Comparison of ENCODE assay signal across 19 cellular contexts in genomic region chr12:121166356-121166755, GRCh38. TPM values are rescaled to one million over a fixed set of nuclear protein-coding genes. Genes with fewer than 3 reads are reported as not detected.
DNase-seq lines count a peak whose midpoint lies in the region; ATAC-seq, FAIRE-seq and TF ChIP-seq lines count a peak whose summit lies in the region.
"Had no signal": no experiment of that assay in that cellular context is flagged by ENCODE, and none has a peak within 500 bp of the region (broad histone marks: within the 10 kb centered on the region; RNA-seq: fewer than 3 reads in every experiment).

No MANE protein-coding gene starts in this region.

- no peak overlapping the region for H2BK120ac ChIP-seq in H1 (replicated peaks; ENCODE audit: low read depth, low read length)
- no peak overlapping the region for H2BK120ac ChIP-seq in trophoblast cell (ENCODE audit: insufficient read depth, low read length, poor library complexity)

- H3K4me2 ChIP-seq in H1 (ENCODE audit: insufficient read depth in 1 of 2, low read depth in 2 of 2, low read length in 2 of 2) = no peak overlapping the region
- H3K4me2 ChIP-seq in trophoblast cell (ENCODE audit: low read length) = no peak overlapping the region

- H3K27ac ChIP-seq in WERI-Rb-1 = no peak overlapping the region
- no peak overlapping the region for H3K27ac ChIP-seq in H1 (ENCODE audit: low read depth, low read length)
- peak overlapping the region; percentile 47 for H3K27ac ChIP-seq in trophoblast cell (ENCODE audit: low read depth, low read length)
- H3K27ac ChIP-seq: BLaER1 treated with 17β-estradiol and CSF1 and Interleukin-3, amounts not matched to agents 10 nM and 100 nM; GM23248 had no signal

- no peak overlapping the region for H2BK15ac ChIP-seq in H1 (ENCODE audit: low read length)

- no peak overlapping the region for H3K4me3 ChIP-seq in WERI-Rb-1 (ENCODE audit: low read depth, low read length)
- H3K4me3 ChIP-seq in H1 (ENCODE audit: extremely low read depth in 1 of 4, insufficient read depth in 2 of 4, low read depth in 3 of 4, low read length in 4 of 4) = no peak overlapping the region
- no peak overlapping the region for H3K4me3 ChIP-seq in trophoblast cell (ENCODE audit: low read depth, low read length)
- H3K4me3 ChIP-seq: BLaER1 treated with 17β-estradiol and CSF1 and Interleukin-3, amounts not matched to agents 10 nM and 100 nM; GM23248 had no signal

- no peak for TF ChIP-seq RAD21 in H1 (IDR thresholded peaks at IDR 0.05 in 1 of 2, conservative IDR thresholded peaks at IDR 0.05 in 1 of 2; ENCODE audit: low read depth in 2 of 2, low read length in 2 of 2)

- H3K36me3 ChIP-seq in WERI-Rb-1 (no peaks in the 10 kb centered on the region), H1 (ENCODE audit: control insufficient read depth in 2 of 4, insufficient read depth in 4 of 4, low read length in 3 of 4) (no peaks in the 10 kb centered on the region), trophoblast cell (ENCODE audit: control insufficient read depth in 1 of 2, insufficient read depth in 2 of 2, low read length in 2 of 2) (no peaks in the 10 kb centered on the region)

- no peaks in the 10 kb centered on the region for H3K79me2 ChIP-seq in H1 (ENCODE audit: control insufficient read depth in 1 of 2, insufficient read depth in 2 of 2, low read length in 2 of 2)
- H3K79me2 ChIP-seq in trophoblast cell (ENCODE audit: control insufficient read depth, insufficient read depth, low read length, poor library complexity) = no peaks in the 10 kb centered on the region

- H3K56ac ChIP-seq in H1 (replicated peaks; ENCODE audit: insufficient read length, low read depth, low read length) = no peak overlapping the region

- ATAC-seq in GM21360 (IDR thresholded peaks at IDR 0.05; ENCODE audit: unreplicated experiment) = no peak
- no peak for ATAC-seq in GM18498 (IDR thresholded peaks at IDR 0.05; ENCODE audit: unreplicated experiment)
- no peak for ATAC-seq in GM21447 (IDR thresholded peaks at IDR 0.05; ENCODE audit: unreplicated experiment)

- no peak overlapping the region for H4K12ac ChIP-seq in trophoblast cell (ENCODE audit: low read depth, low read length)

- CTCF ChIA-PET in H1 (lab: Charles Lee; ENCODE audit: partially characterized antibody) = interaction anchor here (0.5 to 0.8 kb wide), 3 partner anchors 55 to 389 kb away, joined by 3 read pairs; no protein-coding TSS in a partner anchor

- H3K18ac ChIP-seq in H1 (ENCODE audit: extremely low read depth, low read length) = no peak overlapping the region
- H3K18ac ChIP-seq in trophoblast cell (ENCODE audit: low read length) = no peak overlapping the region

- no peak for TF ChIP-seq CTCF in WERI-Rb-1 (IDR thresholded peaks at IDR 0.05; ENCODE audit: low read depth, low read length)
- TF ChIP-seq CTCF in H1 (IDR thresholded peaks at IDR 0.05; ENCODE audit: control extremely low read depth in 1 of 3, insufficient read depth in 1 of 3, low read depth in 1 of 3, low read length in 3 of 3) = no peak

- H3K27me3 ChIP-seq in WERI-Rb-1 (ENCODE audit: insufficient read depth, low read depth, severe bottlenecking) (peaks cover 89% of the 10 kb centered on the region), H1 (replicated peaks in 1 of 4; ENCODE audit: control insufficient read depth in 3 of 4, extremely low read depth in 1 of 4, insufficient read depth in 3 of 4, low read length in 3 of 4) (no peaks in the 10 kb centered on the region), trophoblast cell (ENCODE audit: insufficient read depth, low read length) (no peaks in the 10 kb centered on the region)
- H3K27me3 ChIP-seq: BLaER1 treated with 17β-estradiol and CSF1 and Interleukin-3, amounts not matched to agents 10 nM and 100 nM had no signal

- H2BK12ac ChIP-seq in H1 (ENCODE audit: low read depth, low read length) (no peak overlapping the region), trophoblast cell (ENCODE audit: low read length) (no peak overlapping the region)

- H3K4ac ChIP-seq in H1 (replicated peaks; ENCODE audit: insufficient read length, low read depth, low read length) = no peak overlapping the region
- H3K4ac ChIP-seq in trophoblast cell (ENCODE audit: low read depth, low read length) = no peak overlapping the region

- H4K20me1 ChIP-seq in H1 (replicated peaks in 1 of 2; ENCODE audit: control insufficient read depth in 1 of 2, insufficient read depth in 2 of 2, low read length in 2 of 2) = no peaks in the 10 kb centered on the region
- H4K20me1 ChIP-seq: BLaER1 treated with 17β-estradiol and CSF1 and Interleukin-3, amounts not matched to agents 10 nM and 100 nM had no signal

- WGBS in H1 (ENCODE audit: extremely low coverage in 1 of 2, insufficient coverage in 1 of 2, insufficient read length in 1 of 2, insufficient replicate concordance in 2 of 2, low coverage in 1 of 2, low lambda C conversion rate in 2 of 2, missing lambda C conversion rate in 1 of 2), 2 experiments = 87% methylated on average over 1 of the region's 1 CpG; no CpG with 5 or more reads in 1 of the 2 experiments
- WGBS in trophoblast cell (ENCODE audit: extremely low coverage, insufficient coverage, insufficient read length) = no CpG with 5 or more reads among the region's 1 CpG

- no peaks in the 10 kb centered on the region for H3K4me1 ChIP-seq in H1 (replicated peaks in 1 of 4; ENCODE audit: control insufficient read depth in 3 of 4, insufficient read depth in 4 of 4, low read length in 3 of 4)
- peaks cover 11 to 20% of the 10 kb centered on the region in 2 experiments for H3K4me1 ChIP-seq in trophoblast cell (ENCODE audit: control insufficient read depth in 1 of 2, insufficient read depth in 2 of 2, low read length in 2 of 2)

- TF ChIP-seq EP300 in H1 (IDR thresholded peaks at IDR 0.05; ENCODE audit: borderline replicate concordance in 1 of 2, low read depth in 2 of 2, low read length in 2 of 2) = no peak

- H4K8ac ChIP-seq in H1 (ENCODE audit: extremely low read depth, insufficient read depth, low read length) (no peak overlapping the region), trophoblast cell (ENCODE audit: low read depth, low read length) (no peak overlapping the region)

- H4K91ac ChIP-seq in H1 (replicated peaks; ENCODE audit: insufficient read length, low read length) (no peak overlapping the region), trophoblast cell (ENCODE audit: low read depth, low read length) (no peak overlapping the region)

- peak; percentile 78 for DNase-seq in ELF-1 (ENCODE audit: low read depth, low spot score)
- DNase-seq in WERI-Rb-1 = peak; percentile 50
- no peak for DNase-seq in H1 (ENCODE audit: low read depth in 1 of 2, low spot score in 2 of 2)
- peak; percentile 90 to 96 for DNase-seq in trophoblast cell
- no peak for DNase-seq in D341Med (ENCODE audit: low spot score)
- DNase-seq: ACHN; CD4-positive, CD25-positive, alpha-beta regulatory T cell; DMS153; DMS79 treated with DMSO at 0.1 percent for 48 hours; EL; GDM1; GM23248; H7 had no signal

- no peak for TF ChIP-seq POLR2A in H1 (IDR thresholded peaks at IDR 0.05; ENCODE audit: control extremely low read depth in 1 of 2, low read depth in 2 of 2, low read length in 2 of 2)

- H2BK20ac ChIP-seq in H1 (ENCODE audit: low read length) = no peak overlapping the region

- no peak overlapping the region for H2AFZ ChIP-seq in H1 (ENCODE audit: low read length)
- no peak overlapping the region for H2AFZ ChIP-seq in trophoblast cell (ENCODE audit: insufficient read depth, low read length, poor library complexity)
- H2AFZ ChIP-seq: GM23248 had no signal

- no peak overlapping the region for H3K23ac ChIP-seq in H1 (ENCODE audit: insufficient read length)
- H3K23ac ChIP-seq in trophoblast cell (ENCODE audit: low read length) = no peak overlapping the region

- H2AK5ac ChIP-seq in H1 (ENCODE audit: low read depth, low read length) (no peak overlapping the region), trophoblast cell (ENCODE audit: low read length) (no peak overlapping the region)

- H2BK5ac ChIP-seq in H1 (ENCODE audit: low read depth, low read length) (no peak overlapping the region), trophoblast cell (ENCODE audit: low read depth, low read length, poor library complexity) (no peak overlapping the region)

- no peak overlapping the region for H4K5ac ChIP-seq in H1 (ENCODE audit: insufficient read length, low read depth, low read length)

- no peak for FAIRE-seq in H1 (lab: Jason Lieb, UNC)
- FAIRE-seq: D721Med had no signal

- H3K23me2 ChIP-seq in H1 (ENCODE audit: low read depth, low read length) = no peaks in the 10 kb centered on the region

- POLR2A ChIA-PET in H1 (lab: Charles Lee; ENCODE audit: partially characterized antibody) = no interaction called here

- H3K9me3 ChIP-seq in WERI-Rb-1 (ENCODE audit: severe bottlenecking) = no peaks in the 10 kb centered on the region
- H3K9me3 ChIP-seq in H1 (ENCODE audit: insufficient read depth in 2 of 2, low read depth in 1 of 2, low read length in 1 of 2) = no peaks in the 10 kb centered on the region
- H3K9me3 ChIP-seq in trophoblast cell (ENCODE audit: insufficient read depth, low read depth, low read length) = no peaks in the 10 kb centered on the region

- H3K9ac ChIP-seq in H1 (replicated peaks in 1 of 4; ENCODE audit: extremely low read depth in 1 of 4, low read depth in 3 of 4, low read length in 3 of 4) (no peak overlapping the region), trophoblast cell (ENCODE audit: low read length) (no peak overlapping the region)
- H3K9ac ChIP-seq: BLaER1 treated with 17β-estradiol and CSF1 and Interleukin-3, amounts not matched to agents 10 nM and 100 nM; GM23248 had no signal

- H3K14ac ChIP-seq in H1 (ENCODE audit: insufficient read length) = no peak overlapping the region
- no peak overlapping the region for H3K14ac ChIP-seq in trophoblast cell (ENCODE audit: low read length)

- no peaks in the 10 kb centered on the region for H3K79me1 ChIP-seq in H1 (ENCODE audit: low read depth, low read length)
- H3K79me1 ChIP-seq in trophoblast cell (ENCODE audit: low read length) = no peaks in the 10 kb centered on the region

RNA-seq across cellular contexts. Expression of gene P2RX7, which starts 33.7 kb away (rescaled TPM):
- 0.42 and 0.56 TPM in 2 replicates for total RNA-seq in H1 (2021; fragmentation: NEBNext Ultra II Directional; extraction: Animal tissue kit (Norgen Biotek cat#: 25700))
- 0.16 and 0.38 TPM in 2 replicates for polyA plus RNA-seq in H1 (2011; rRNA removed)
- polyA plus RNA-seq in H1 (2011; cell fraction: cytosol; rRNA removed) = 0.23 TPM
- 0.19 TPM for polyA plus RNA-seq in H1 (2011; cell fraction: nucleus; rRNA removed)
- 0.19 to 0.64 TPM (median 0.37 TPM) in 4 replicates for polyA plus RNA-seq in H1 (2012, experiment 1 of 2)
- polyA plus RNA-seq in H1 (2012, experiment 2 of 2) = 0.17 TPM
- 0.36 TPM for polyA plus RNA-seq in H1 (2013, experiment 1 of 2)
- polyA plus RNA-seq in H1 (2013, experiment 2 of 2) = 0.24 TPM
- polyA minus RNA-seq in H1 (2011; rRNA and poly(A)+ RNA removed) = 0.39 and 0.41 TPM in 2 replicates
- polyA minus RNA-seq in H1 (2011; cell fraction: cytosol; rRNA and poly(A)+ RNA removed) = not detected
- 0.40 TPM for polyA minus RNA-seq in H1 (2011; cell fraction: nucleus; rRNA and poly(A)+ RNA removed)
- 0.01 TPM in 2 replicates for polyA plus RNA-seq in trophoblast cell (2013)
- total RNA-seq: H7, HT1080 had no signal

RNA-seq across cellular contexts. Expression of gene P2RX4, which starts 43.6 kb away (rescaled TPM):
- total RNA-seq in H1 (2021; fragmentation: NEBNext Ultra II Directional; extraction: Animal tissue kit (Norgen Biotek cat#: 25700)) = 7.1 and 9.5 TPM in 2 replicates
- polyA plus RNA-seq in H1 (2011; rRNA removed) = 12.2 and 21.4 TPM in 2 replicates
- 13.8 TPM for polyA plus RNA-seq in H1 (2011; cell fraction: cytosol; rRNA removed)
- polyA plus RNA-seq in H1 (2011; cell fraction: nucleus; rRNA removed) = 22.4 TPM
- 4.5 to 12.1 TPM (median 9.5 TPM) in 4 replicates for polyA plus RNA-seq in H1 (2012, experiment 1 of 2)
- polyA plus RNA-seq in H1 (2012, experiment 2 of 2) = 6.1 TPM
- polyA plus RNA-seq in H1 (2013, experiment 1 of 2) = 7.9 TPM
- polyA plus RNA-seq in H1 (2013, experiment 2 of 2) = 9.9 TPM
- 16.2 and 17.6 TPM in 2 replicates for polyA minus RNA-seq in H1 (2011; rRNA and poly(A)+ RNA removed)
- 5.0 TPM for polyA minus RNA-seq in H1 (2011; cell fraction: cytosol; rRNA and poly(A)+ RNA removed)
- polyA minus RNA-seq in H1 (2011; cell fraction: nucleus; rRNA and poly(A)+ RNA removed) = 10.2 TPM
- polyA plus RNA-seq in trophoblast cell (2013) = 17.7 and 18.6 TPM in 2 replicates

Comparison
In these comparisons a context has a peak if more than half of its experiments do, and no peak if none do; other contexts are left out.
1. DNase-seq: peak in ELF-1 (single experiment), WERI-Rb-1 (single experiment) and trophoblast cell (2 of 2); none in H1 (0 of 2) and D341Med (single experiment).